ENCODE assay signal across 13 cellular contexts in the genomic region with DNA sequence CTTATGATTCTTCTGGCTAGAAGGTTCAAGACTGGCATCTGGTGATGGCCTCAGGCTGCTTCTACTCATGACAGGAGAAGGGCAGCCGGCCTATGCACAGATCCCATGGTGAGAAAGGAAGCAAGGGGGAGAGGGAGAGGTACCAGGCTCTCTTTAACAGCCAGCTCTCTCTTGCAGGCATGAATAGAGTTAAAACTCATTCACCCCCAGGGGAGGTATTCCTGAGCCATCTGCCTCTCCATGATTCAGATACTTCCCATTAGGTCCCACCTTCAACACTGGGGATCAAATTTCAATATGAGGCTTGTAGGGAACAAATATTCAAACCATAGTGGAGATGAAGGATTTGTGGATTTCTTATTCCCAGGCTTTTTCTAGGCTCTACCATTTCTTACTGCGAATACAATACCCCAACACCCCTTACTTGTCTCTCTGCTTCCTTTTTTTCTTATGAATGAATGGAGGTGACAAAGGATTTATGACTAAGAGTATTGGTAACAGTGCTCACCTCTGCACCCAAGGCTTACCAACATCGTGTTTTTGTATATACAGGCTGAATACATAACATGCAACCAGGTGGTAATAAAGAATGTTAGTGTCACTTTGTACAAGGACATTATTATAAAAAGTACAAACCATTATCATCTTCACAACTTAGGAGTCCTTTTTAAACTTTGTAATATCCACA.
DNase-seq lines count a peak whose midpoint lies in the region; ATAC-seq, FAIRE-seq and TF ChIP-seq lines count a peak whose summit lies in the region.
"Had no signal": no experiment of that assay in that cellular context is flagged by ENCODE, and none has a peak within 500 bp of the region (broad histone marks: within the 10 kb centered on the region; RNA-seq: fewer than 3 reads in every experiment).

No MANE protein-coding gene starts in this region.

- FAIRE-seq in GM19239 (lab: Jason Lieb, UNC), result peak; percentile 14

- no peaks in the 10 kb centered on the region for H3K36me3 ChIP-seq in BE2C
- H3K36me3 ChIP-seq: SJSA1 had no signal

- H3K4me3 ChIP-seq in BE2C (ENCODE audit: low read depth, low read length) (no peak overlapping the region), cardiac fibroblast (replicated peaks in 1 of 2; ENCODE audit: low read depth in 2 of 2, low read length in 2 of 2) (no peak overlapping the region)
- H3K4me3 ChIP-seq: SJSA1 had no signal

- H3K4me1 ChIP-seq in BE2C, result peaks cover 9% of the 10 kb centered on the region; the same call in 1 of the 2 replicates
- H3K4me1 ChIP-seq: SJSA1 had no signal

- no peaks in the 10 kb centered on the region; the same call in 1 of the 2 replicates for H3K9me3 ChIP-seq in BE2C
- H3K9me3 ChIP-seq: SJSA1 had no signal

- DNase-seq in BE2C (peak; percentile 16), GM19239 (ENCODE audit: insufficient read length, low spot score) (no peak), NCI-H2171 (lab: John Stamatoyannopoulos, UW) (peak; percentile 96), cardiac fibroblast (ENCODE audit: low read depth in 2 of 2) (peak; percentile 6 to 29)
- DNase-seq in stimulated activated CD4-positive, alpha-beta T cell treated with anti-CD3 and anti-CD28 coated beads, Interleukin-4, amount 100 ng/mL, for 24 hours, result no peak
- DNase-seq: activated CD4-positive, alpha-beta T cell treated with anti-CD3 and anti-CD28 coated beads, Interleukin-2, amount 50 U/mL, for 4 hours; activated naive CD4-positive, alpha-beta T cell treated with anti-CD3 and anti-CD28 coated beads, Interleukin-2, amount 10 ng/mL, durations not matched to agents 7 days and 5 days; effector memory CD8-positive, alpha-beta T cell; naive B cell had no signal

- H3K27me3 ChIP-seq in BE2C, result no peaks in the 10 kb centered on the region
- H3K27me3 ChIP-seq: SJSA1 had no signal

- no peak for ATAC-seq in HG03139 (IDR thresholded peaks at IDR 0.05; ENCODE audit: unreplicated experiment)
- ATAC-seq in GM21576 (IDR thresholded peaks at IDR 0.05; ENCODE audit: unreplicated experiment), result no peak
- no peak for ATAC-seq in GM19351 (IDR thresholded peaks at IDR 0.05; ENCODE audit: unreplicated experiment)
- ATAC-seq: effector memory CD8-positive, alpha-beta T cell had no signal

- TF ChIP-seq CTCF in BE2C (IDR thresholded peaks at IDR 0.05; ENCODE audit: low read depth, low read length) (no peak), cardiac fibroblast (IDR thresholded peaks at IDR 0.05; ENCODE audit: low read depth, low read length) (no peak)

Comparison
In these comparisons a context has a peak if more than half of its experiments do, and no peak if none do; other contexts are left out.
1. DNase-seq: peak in BE2C (single experiment), NCI-H2171 (single experiment) and cardiac fibroblast (2 of 2); none in GM19239 (single experiment) and stimulated activated CD4-positive, alpha-beta T cell treated with anti-CD3 and anti-CD28 coated beads, Interleukin-4, amount 100 ng/mL, for 24 hours (single experiment).